ENCODE assay signal across 15 cellular contexts in genomic region chr7:26180792-26181198, GRCh38. TPM values are rescaled to one million over a fixed set of nuclear protein-coding genes. Genes with fewer than 3 reads are reported as not detected.
DNase-seq lines count a peak whose midpoint lies in the region; ATAC-seq, FAIRE-seq and TF ChIP-seq lines count a peak whose summit lies in the region.
"Had no signal": no experiment of that assay in that cellular context is flagged by ENCODE, and none has a peak within 500 bp of the region (broad histone marks: within the 10 kb centered on the region; RNA-seq: fewer than 3 reads in every experiment).

No MANE protein-coding gene starts in this region.

- POLR2A ChIA-PET in Caco-2 (lab: Charles Lee), result no interaction called here

- DNase-seq in Caco-2, result peak in 1 of 2 experiments; percentile 34
- peak; percentile 48 for DNase-seq in Karpas-422
- no peak for DNase-seq in left lung
- no peak for DNase-seq in foreskin melanocyte
- no peak for DNase-seq in frontal cortex (ENCODE audit: low spot score in 2 of 2)
- DNase-seq in nephron progenitor cell, result no peak
- DNase-seq: activated naive CD4-positive, alpha-beta T cell treated with Interleukin-2 at 50 U/mL for 16 hours; DMS79; islet precursor cell; NCI-H2081; NCI-H748 treated with DMSO at 0.1 percent for 48 hours had no signal

- no peaks in the 10 kb centered on the region for H3K9me2 ChIP-seq in Karpas-422 (replicated peaks; ENCODE audit: insufficient read depth, low read length)

- H3K27me3 Mint-ChIP-seq in Caco-2 (ENCODE audit: insufficient read depth, unreplicated experiment), result no peaks in the 10 kb centered on the region
- no peaks in the 10 kb centered on the region for H3K27me3 Mint-ChIP-seq in activated naive CD8-positive, alpha-beta T cell
- H3K27me3 Mint-ChIP-seq in nephron progenitor cell (ENCODE audit: low read depth, poor library complexity), result no peaks in the 10 kb centered on the region

- no peaks in the 10 kb centered on the region for H3K9me3 ChIP-seq in Caco-2
- no peaks in the 10 kb centered on the region for H3K9me3 ChIP-seq in Karpas-422 (ENCODE audit: low read length)
- no peaks in the 10 kb centered on the region for H3K9me3 ChIP-seq in left lung
- H3K9me3 ChIP-seq: thyroid gland had no signal

- no peak overlapping the region for H3K4me3 Mint-ChIP-seq in Caco-2 (ENCODE audit: unreplicated experiment)
- no peak overlapping the region for H3K4me3 Mint-ChIP-seq in activated naive CD8-positive, alpha-beta T cell
- H3K4me3 Mint-ChIP-seq in nephron progenitor cell, result no peak overlapping the region

- peaks cover 86% of the 10 kb centered on the region for H3K36me3 Mint-ChIP-seq in Caco-2 (ENCODE audit: insufficient read depth, unreplicated experiment)
- peaks cover 19% of the 10 kb centered on the region for H3K36me3 Mint-ChIP-seq in activated naive CD8-positive, alpha-beta T cell
- H3K36me3 Mint-ChIP-seq in nephron progenitor cell (ENCODE audit: low read depth), result peaks cover 20% of the 10 kb centered on the region

- CTCF ChIA-PET in Caco-2 (lab: Charles Lee), result interaction anchor here (0.6 kb wide), 1 partner anchor 190 kb away, joined by 3 read pairs; no protein-coding TSS in a partner anchor

- H3K9ac ChIP-seq in Karpas-422 (ENCODE audit: low read length), result no peak overlapping the region

- BruUV-seq in Caco-2 (replicated peaks; lab: Mats Ljungman, UMichigan), result no TSS peak

- H3K36me3 ChIP-seq in Caco-2 (ENCODE audit: control insufficient read depth, insufficient read depth, low read length) (0 out of 2 replicates have a peak, but pooled peaks cover 1% of the 10 kb centered on the region), Karpas-422 (ENCODE audit: insufficient read depth, low read length) (no peaks in the 10 kb centered on the region), left lung (peaks cover 0 to 16% of the 10 kb centered on the region in 2 donors)
- H3K36me3 ChIP-seq: cardiac muscle cell, thyroid gland had no signal

- no peak overlapping the region for H3K4me2 ChIP-seq in Karpas-422 (ENCODE audit: low read depth, low read length, poor library complexity, severe bottlenecking)

- no peak for TF ChIP-seq CTCF in Caco-2 (IDR thresholded peaks at IDR 0.05; ENCODE audit: insufficient read depth in 1 of 2, low read depth in 1 of 2, low read length in 1 of 2, severe bottlenecking in 1 of 2, unreplicated experiment in 1 of 2)
- no peak for TF ChIP-seq CTCF in left lung (IDR thresholded peaks at IDR 0.05)
- TF ChIP-seq CTCF in nephron progenitor cell (IDR thresholded peaks at IDR 0.05), result no peak

- H3K4me3 ChIP-seq in Caco-2 (ENCODE audit: low read depth, low read length) (no peak overlapping the region), Karpas-422 (ENCODE audit: low read length) (no peak overlapping the region), left lung (no peak overlapping the region)
- H3K4me3 ChIP-seq: cardiac muscle cell, thyroid gland had no signal

- intact Hi-C loops in Caco-2 (cut with micrococcal nuclease; ENCODE audit: unreplicated experiment) (loop anchor here (10.0 kb wide), 1 partner anchor 176 kb away; no protein-coding TSS in a partner anchor), left lung (cut with DNase I) (no loop called here)

- FAIRE-seq in frontal cortex (lab: Jason Lieb, UNC), result no peak

- H3K27ac Mint-ChIP-seq in Caco-2 (ENCODE audit: unreplicated experiment) (peak overlapping the region; percentile 64), nephron progenitor cell (no peak overlapping the region)
- H3K27ac Mint-ChIP-seq in activated naive CD8-positive, alpha-beta T cell, result peak overlapping the region; percentile 34

- no peaks in the 10 kb centered on the region for H3K79me2 ChIP-seq in Karpas-422 (ENCODE audit: low read length)

- H3K9me3 Mint-ChIP-seq in Caco-2 (ENCODE audit: unreplicated experiment), result no peaks in the 10 kb centered on the region
- H3K9me3 Mint-ChIP-seq in activated naive CD8-positive, alpha-beta T cell (ENCODE audit: low read depth), result no peaks in the 10 kb centered on the region
- peaks cover 20% of the 10 kb centered on the region for H3K9me3 Mint-ChIP-seq in nephron progenitor cell

- H3K4me1 Mint-ChIP-seq in Caco-2 (ENCODE audit: low read depth, unreplicated experiment) (peaks cover 21% of the 10 kb centered on the region), nephron progenitor cell (peaks cover 17% of the 10 kb centered on the region)
- H3K4me1 Mint-ChIP-seq in activated naive CD8-positive, alpha-beta T cell (ENCODE audit: low read depth), result peaks cover 56% of the 10 kb centered on the region

- H3K4me1 ChIP-seq in Caco-2 (peaks cover 13% of the 10 kb centered on the region), Karpas-422 (ENCODE audit: low read length) (no peaks in the 10 kb centered on the region), left lung (peaks cover 0 to 6% of the 10 kb centered on the region in 2 donors)

- ATAC-seq in left lung, result peak; percentile 37
- no peak for ATAC-seq in HG03045 (IDR thresholded peaks at IDR 0.05; ENCODE audit: unreplicated experiment)

- H4K20me1 ChIP-seq in Karpas-422 (ENCODE audit: insufficient read depth, low read depth, low read length), result 0 out of 2 replicates have a peak, but pooled peaks cover 4% of the 10 kb centered on the region

- H3K27me3 ChIP-seq in Caco-2 (replicated peaks; ENCODE audit: control insufficient read depth, insufficient read depth, low read length), result no peaks in the 10 kb centered on the region
- H3K27me3 ChIP-seq in Karpas-422 (ENCODE audit: low read length), result no peaks in the 10 kb centered on the region
- no peaks in the 10 kb centered on the region for H3K27me3 ChIP-seq in left lung
- H3K27me3 ChIP-seq: cardiac muscle cell, thyroid gland had no signal

- H3K27ac ChIP-seq in Karpas-422 (ENCODE audit: low read length) (no peak overlapping the region), left lung (no peak overlapping the region)
- H3K27ac ChIP-seq: cardiac muscle cell, thyroid gland had no signal

- H2AFZ ChIP-seq in Karpas-422 (ENCODE audit: low read length), result no peak overlapping the region

RNA-seq across cellular contexts. Expression of gene HNRNPA2B1, which starts 19.8 kb away (rescaled TPM):
- total RNA-seq in Caco-2 (2022), result 799 and 839 TPM in 2 replicates
- total RNA-seq in Karpas-422 (2014; rRNA removed; shearing (Covaris generic); ENCODE audit: low replicate concordance), result 145 and 197 TPM in 2 replicates
- total RNA-seq in left lung, result 100 to 1,000 TPM; 338 to 456 TPM
- total RNA-seq in frontal cortex, result 135 TPM

RNA-seq across cellular contexts. Expression of gene CBX3, which starts 20.8 kb away (rescaled TPM):
- total RNA-seq in Caco-2 (2022), result 215 and 226 TPM in 2 replicates
- 111 and 168 TPM in 2 replicates for total RNA-seq in Karpas-422 (2014; rRNA removed; shearing (Covaris generic); ENCODE audit: low replicate concordance)
- 100 to 1,000 TPM in 1 of 2 donors, 10 to 100 TPM in 1; 92.2 to 107 TPM for total RNA-seq in left lung
- total RNA-seq in frontal cortex, result 183 TPM

RNA-seq across cellular contexts. Expression of gene NFE2L3, which starts 28.8 kb away (rescaled TPM):
- total RNA-seq in Caco-2 (2022) (38.4 and 39.2 TPM in 2 replicates), left lung (1 to 10 TPM; 4.9 to 5.9 TPM), frontal cortex (9.8 TPM)
- total RNA-seq in Karpas-422 (2014; rRNA removed; shearing (Covaris generic); ENCODE audit: low replicate concordance), result not detected in 2 replicates
